24 cellular contexts compared by ENCODE assay signal in the genomic region with DNA sequence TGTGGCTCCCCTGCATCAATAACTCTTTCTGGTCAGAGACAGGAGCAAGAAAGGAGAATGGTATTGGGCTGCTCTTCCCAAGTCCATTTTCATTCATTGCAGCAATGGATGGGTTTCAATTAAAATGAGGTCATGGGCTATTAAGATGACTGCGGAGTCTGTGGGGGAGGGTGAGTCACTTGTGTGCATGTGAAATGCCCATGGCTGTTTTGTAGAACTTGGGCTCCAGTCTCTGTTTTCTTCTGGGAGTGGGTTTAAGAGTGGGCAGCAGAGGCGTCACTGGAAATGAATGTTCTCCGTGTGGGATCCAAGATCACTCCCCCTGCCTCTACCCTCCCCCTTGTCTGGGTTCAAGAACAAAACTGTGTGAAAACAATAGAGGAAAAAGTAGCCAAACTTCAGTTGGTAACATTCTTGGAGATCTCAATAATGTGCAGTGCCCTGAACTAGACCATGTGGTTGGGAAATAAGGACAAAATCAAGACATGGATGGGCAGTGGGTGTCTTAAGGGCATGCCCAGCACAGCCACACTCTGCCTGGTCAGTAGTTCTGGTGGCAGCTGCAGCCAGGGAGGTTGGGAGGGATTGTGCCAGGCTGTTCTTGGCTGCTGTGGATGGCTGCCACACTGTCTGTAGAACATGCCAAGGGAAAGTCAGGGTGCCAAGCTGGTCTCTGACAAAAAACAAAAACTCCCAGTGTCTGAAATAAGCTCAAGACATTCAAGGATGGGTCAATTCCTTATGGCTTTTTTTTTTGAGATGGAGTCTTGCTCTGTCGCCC.
DNase-seq lines count a peak whose midpoint lies in the region; ATAC-seq, FAIRE-seq and TF ChIP-seq lines count a peak whose summit lies in the region.
"Had no signal": no experiment of that assay in that cellular context is flagged by ENCODE, and none has a peak within 500 bp of the region (broad histone marks: within the 10 kb centered on the region; RNA-seq: fewer than 3 reads in every experiment).

No MANE protein-coding gene starts in this region.

- no peaks in the 10 kb centered on the region for H3K79me2 ChIP-seq in H1 (ENCODE audit: control insufficient read depth in 1 of 2, insufficient read depth in 2 of 2, low read length in 2 of 2)
- H3K79me2 ChIP-seq: hepatocyte had no signal

- H3K27me3 ChIP-seq in MG63 (no peaks in the 10 kb centered on the region), H1 (replicated peaks in 1 of 4; ENCODE audit: control insufficient read depth in 3 of 4, extremely low read depth in 1 of 4, insufficient read depth in 3 of 4, low read length in 3 of 4) (no peaks in the 10 kb centered on the region)
- H3K27me3 ChIP-seq: BE2C, hepatocyte, pancreas had no signal

- H2BK5ac ChIP-seq in H1 (ENCODE audit: low read depth, low read length), result no peak overlapping the region

- no peak overlapping the region for H3K14ac ChIP-seq in H1 (ENCODE audit: insufficient read length)

- H2AFZ ChIP-seq in H1 (ENCODE audit: low read length), result no peak overlapping the region
- H2AFZ ChIP-seq: hepatocyte had no signal

- TF ChIP-seq CTCF in H1 (IDR thresholded peaks at IDR 0.05; ENCODE audit: control extremely low read depth in 1 of 3, insufficient read depth in 1 of 3, low read depth in 1 of 3, low read length in 3 of 3), result no peak

- no peak overlapping the region for H2AK5ac ChIP-seq in H1 (ENCODE audit: low read depth, low read length)

- H2BK12ac ChIP-seq in H1 (ENCODE audit: low read depth, low read length), result no peak overlapping the region

- CTCF ChIA-PET in H1 (lab: Charles Lee; ENCODE audit: partially characterized antibody), result no interaction called here

- in situ Hi-C loops in G401 (cut with HindIII; ENCODE audit: low sequenced_read_pairs), result no loop called here

- no peak overlapping the region for H2BK120ac ChIP-seq in H1 (replicated peaks; ENCODE audit: low read depth, low read length)

- ATAC-seq in HG03442 (IDR thresholded peaks at IDR 0.05; ENCODE audit: unreplicated experiment), result no peak
- ATAC-seq: GM12878; naive thymus-derived CD4-positive, alpha-beta T cell; stimulated activated naive CD8-positive, alpha-beta T cell treated with anti-CD3 and anti-CD28 coated beads, Interleukin-15, Interleukin-2, amounts not matched to agents 100 U/mL and 50 U/mL, for 24 hours had no signal

- no peak overlapping the region for H3K56ac ChIP-seq in H1 (replicated peaks; ENCODE audit: insufficient read length, low read depth, low read length)

- H3K4me1 ChIP-seq in H1 (replicated peaks in 1 of 4; ENCODE audit: control insufficient read depth in 3 of 4, insufficient read depth in 4 of 4, low read length in 3 of 4), result peaks cover 0 to 2% (median 0%) of the 10 kb centered on the region in 4 experiments; a peak in 1 of 7 replicates
- H3K4me1 ChIP-seq: BE2C, pancreas had no signal

- H3K36me3 ChIP-seq in MG63 (no peaks in the 10 kb centered on the region), H1 (ENCODE audit: control insufficient read depth in 2 of 4, insufficient read depth in 4 of 4, low read length in 3 of 4) (no peaks in the 10 kb centered on the region)
- H3K36me3 ChIP-seq: BE2C, pancreas had no signal

- 89% methylated on average over 4 of the region's 4 CpGs; no CpG with 5 or more reads in 1 of the 2 experiments for WGBS in H1 (ENCODE audit: extremely low coverage in 1 of 2, insufficient coverage in 1 of 2, insufficient read length in 1 of 2, insufficient replicate concordance in 2 of 2, low coverage in 1 of 2, low lambda C conversion rate in 2 of 2, missing lambda C conversion rate in 1 of 2), 2 experiments

- H3K27ac ChIP-seq in H1 (ENCODE audit: low read depth, low read length), result no peak overlapping the region
- H3K27ac ChIP-seq: coronary artery, hepatocyte, pancreas had no signal

- no peak overlapping the region for H4K5ac ChIP-seq in H1 (ENCODE audit: insufficient read length, low read depth, low read length)

- DNase-seq in G401 (ENCODE audit: low spot score) (peak; percentile 29), MG63 (peak; percentile 52), H1 (ENCODE audit: low read depth in 1 of 2, low spot score in 2 of 2) (no peak), pons (ENCODE audit: low spot score) (peak; percentile 55), A172 (ENCODE audit: low spot score) (no peak), MV-4-11 (lab: John Stamatoyannopoulos, UW) (no peak)
- DNase-seq: activated CD4-positive, alpha-beta T cell treated with anti-CD3 and anti-CD28 coated beads, Interleukin-2, amount 50 U/mL, for 1 hour; activated naive CD4-positive, alpha-beta T cell treated with anti-CD3 and anti-CD28 coated beads for 36 hours; BE2C; Calu3; GF-D8; HCEC 1CT; islet precursor cell; naive thymus-derived CD4-positive, alpha-beta T cell; NCI-H2029; pancreas; stimulated activated CD4-positive, alpha-beta T cell treated with anti-CD3 and anti-CD28 coated beads, Interleukin-1b, Interleukin-23, amount 100 ng/mL, for 48 hours; stimulated activated naive CD8-positive, alpha-beta T cell treated with anti-CD3 and anti-CD28 coated beads, Interleukin-15, Interleukin-2, amounts not matched to agents 100 U/mL and 50 U/mL, for 24 hours; SW 1271 had no signal

- H4K8ac ChIP-seq in H1 (ENCODE audit: extremely low read depth, insufficient read depth, low read length), result no peak overlapping the region

- H4K20me1 ChIP-seq in H1 (replicated peaks in 1 of 2; ENCODE audit: control insufficient read depth in 1 of 2, insufficient read depth in 2 of 2, low read length in 2 of 2), result no peaks in the 10 kb centered on the region

- no peak for TF ChIP-seq EP300 in H1 (IDR thresholded peaks at IDR 0.05; ENCODE audit: borderline replicate concordance in 1 of 2, low read depth in 2 of 2, low read length in 2 of 2)

- H3K9me3 ChIP-seq in MG63 (no peaks in the 10 kb centered on the region), H1 (ENCODE audit: insufficient read depth in 2 of 2, low read depth in 1 of 2, low read length in 1 of 2) (no peaks in the 10 kb centered on the region)
- H3K9me3 ChIP-seq: BE2C, pancreas had no signal

- no peak for TF ChIP-seq POLR2A in H1 (IDR thresholded peaks at IDR 0.05; ENCODE audit: control extremely low read depth in 1 of 2, low read depth in 2 of 2, low read length in 2 of 2)

- no peak overlapping the region for H2BK15ac ChIP-seq in H1 (ENCODE audit: low read length)

- no peak overlapping the region for H3K18ac ChIP-seq in H1 (ENCODE audit: extremely low read depth, low read length)

- peaks cover 2% of the 10 kb centered on the region; the same call in 1 of the 2 replicates for H3K23me2 ChIP-seq in H1 (ENCODE audit: low read depth, low read length)

- no peak overlapping the region for H3K4ac ChIP-seq in H1 (replicated peaks; ENCODE audit: insufficient read length, low read depth, low read length)

- no peak overlapping the region for H3K9ac ChIP-seq in H1 (replicated peaks in 1 of 4; ENCODE audit: extremely low read depth in 1 of 4, low read depth in 3 of 4, low read length in 3 of 4)

- H3K4me2 ChIP-seq in H1 (ENCODE audit: insufficient read depth in 1 of 2, low read depth in 2 of 2, low read length in 2 of 2), result no peak overlapping the region
- H3K4me2 ChIP-seq: hepatocyte had no signal

- FAIRE-seq in H1 (lab: Jason Lieb, UNC), result no peak
- FAIRE-seq: GM12878, pancreas, TTC549 had no signal

- peak overlapping the region; percentile 75 for H4K91ac ChIP-seq in H1 (replicated peaks; ENCODE audit: insufficient read length, low read length)

- H2BK20ac ChIP-seq in H1 (ENCODE audit: low read length), result no peak overlapping the region

- no peaks in the 10 kb centered on the region for H3K79me1 ChIP-seq in H1 (ENCODE audit: low read depth, low read length)

- TF ChIP-seq RAD21 in H1 (IDR thresholded peaks at IDR 0.05 in 1 of 2, conservative IDR thresholded peaks at IDR 0.05 in 1 of 2; ENCODE audit: low read depth in 2 of 2, low read length in 2 of 2), result no peak

- POLR2A ChIA-PET in H1 (lab: Charles Lee; ENCODE audit: partially characterized antibody), result no interaction called here

- H3K4me3 ChIP-seq in MG63 (no peak overlapping the region), H1 (ENCODE audit: extremely low read depth in 1 of 4, insufficient read depth in 2 of 4, low read depth in 3 of 4, low read length in 4 of 4) (no peak overlapping the region)
- H3K4me3 ChIP-seq: coronary artery, GM12878, hepatocyte, pancreas had no signal

- H3K23ac ChIP-seq in H1 (ENCODE audit: insufficient read length), result no peak overlapping the region

TF ChIP-seq in H1, 55 proteins besides CTCF, POLR2A, EP300 and RAD21 (continues in another document):
- no peak for TF ChIP-seq TAF1 (IDR thresholded peaks at IDR 0.05; ENCODE audit: low read depth, low read length)
- no peak for TF ChIP-seq ZNF274 (IDR thresholded peaks at IDR 0.05; ENCODE audit: borderline replicate concordance, extremely low read depth, low read length)
- TF ChIP-seq GABPA (IDR thresholded peaks at IDR 0.05; ENCODE audit: borderline replicate concordance, insufficient read depth, low read length), result no peak
- no peak for TF ChIP-seq HDAC2 (IDR thresholded peaks at IDR 0.05; ENCODE audit: borderline replicate concordance in 1 of 2, low read depth in 2 of 2, low read length in 2 of 2)

Comparison
In these comparisons a context has a peak if more than half of its experiments do, and no peak if none do; other contexts are left out.
1. DNase-seq: peak in G401 (single experiment), MG63 (single experiment) and pons (single experiment); none in H1 (0 of 2), A172 (single experiment) and MV-4-11 (single experiment).